In genomic region chr12:4794503-4794902, GRCh38 we compare ENCODE assay signal across 24 cellular contexts.
A peak's percentile ranks its signal among the peaks of the same experiment; 100 is the strongest.
DNase-seq lines count a peak whose midpoint lies in the region; ATAC-seq and TF ChIP-seq lines count a peak whose summit lies in the region.
"Had no signal": no experiment of that assay in that cellular context is flagged by ENCODE, and none has a peak within 500 bp of the region (broad histone marks: within the 10 kb centered on the region; RNA-seq: fewer than 3 reads in every experiment).

No MANE protein-coding gene starts in this region.

- H3K4me3 ChIP-seq in HEK293 (ENCODE audit: low read depth, low read length): no peak overlapping the region
- H3K4me3 ChIP-seq in naive thymus-derived CD4-positive, alpha-beta T cell (ENCODE audit: low read length): no peak overlapping the region
- H3K4me3 ChIP-seq: A549; BLaER1 treated with 17β-estradiol and CSF1 and Interleukin-3, amounts not matched to agents 10 nM and 100 nM; GM23248 had no signal

- H3K27me3 Mint-ChIP-seq in naive thymus-derived CD4-positive, alpha-beta T cell: peaks cover 0 to 53% (median 12%) of the 10 kb centered on the region in 5 donors
- peaks cover 14% of the 10 kb centered on the region for H3K27me3 Mint-ChIP-seq in HFFc6 (ENCODE audit: insufficient read depth)

- no peaks in the 10 kb centered on the region for H3K36me3 Mint-ChIP-seq in naive thymus-derived CD4-positive, alpha-beta T cell
- H3K36me3 Mint-ChIP-seq in HFFc6 (ENCODE audit: low read depth): no peaks in the 10 kb centered on the region
- H3K36me3 Mint-ChIP-seq: CD14-positive monocyte had no signal

- DNase-seq in CMK (ENCODE audit: low read depth) (peak; percentile 52), MV-4-11 (lab: John Stamatoyannopoulos, UW) (peak; percentile 34), HFFc6 (no peak), amygdala (lab: John Stamatoyannopoulos, UW) (no peak), head of caudate nucleus (no peak)
- no peak for DNase-seq in naive thymus-derived CD4-positive, alpha-beta T cell
- no peak for DNase-seq in activated CD4-positive, CD25-positive, alpha-beta regulatory T cell (lab: John Stamatoyannopoulos, UW)
- DNase-seq: 8988T; ACHN; AML-193; BE2C; Calu3; CD4-positive, alpha-beta T cell; CD8-positive, alpha-beta memory T cell; COR-L47; DMS53; DMS79 treated with DMSO at 0.1 percent for 48 hours; GM23248; H7; HCEC 1CT had no signal

- H3K4me1 ChIP-seq in HEK293 (ENCODE audit: control insufficient read depth, insufficient read depth, low read length): no peaks in the 10 kb centered on the region
- H3K4me1 ChIP-seq in naive thymus-derived CD4-positive, alpha-beta T cell (ENCODE audit: control insufficient read depth in 2 of 2, insufficient read depth in 2 of 2, low read length in 2 of 2): no peaks in the 10 kb centered on the region
- H3K4me1 ChIP-seq: A549, BE2C had no signal

- intact Hi-C loops in naive thymus-derived CD4-positive, alpha-beta T cell (cut with micrococcal nuclease): no loop called here
- intact Hi-C loops in head of caudate nucleus (cut with DNase I): no loop called here

- ATAC-seq in naive thymus-derived CD4-positive, alpha-beta T cell: peak; percentile 22
- ATAC-seq: A549 had no signal

- no peaks in the 10 kb centered on the region for H3K4me1 Mint-ChIP-seq in naive thymus-derived CD4-positive, alpha-beta T cell
- no peaks in the 10 kb centered on the region for H3K4me1 Mint-ChIP-seq in HFFc6 (ENCODE audit: low read depth)
- H3K4me1 Mint-ChIP-seq: CD14-positive monocyte; CD8-positive, alpha-beta memory T cell had no signal

- H3K4me3 Mint-ChIP-seq in naive thymus-derived CD4-positive, alpha-beta T cell: no peak overlapping the region
- H3K4me3 Mint-ChIP-seq in HFFc6: no peak overlapping the region
- H3K4me3 Mint-ChIP-seq: CD14-positive monocyte; CD4-positive, alpha-beta T cell; CD8-positive, alpha-beta memory T cell had no signal

- TF ChIP-seq CTCF in HEK293 (tag by site-specific recombination; IDR thresholded peaks at IDR 0.05) (no peak), HFFc6 (IDR thresholded peaks at IDR 0.05) (no peak)

- no peaks in the 10 kb centered on the region for H3K9me3 ChIP-seq in HEK293 (ENCODE audit: control insufficient read depth, insufficient read depth, low read depth, low read length)
- H3K9me3 ChIP-seq in naive thymus-derived CD4-positive, alpha-beta T cell (ENCODE audit: control insufficient read depth in 2 of 3, low read length in 3 of 3): no peaks in the 10 kb centered on the region
- H3K9me3 ChIP-seq: A549 had no signal

- POLR2A ChIA-PET in HEK293 (lab: Yijun Ruan, JAX): no interaction called here
- POLR2A ChIA-PET in naive thymus-derived CD4-positive, alpha-beta T cell (lab: Charles Lee): no interaction called here

- H3K27me3 ChIP-seq in naive thymus-derived CD4-positive, alpha-beta T cell (ENCODE audit: control insufficient read depth in 2 of 2, insufficient read depth in 2 of 2, low read length in 2 of 2): no peaks in the 10 kb centered on the region
- H3K27me3 ChIP-seq: BLaER1 treated with 17β-estradiol and CSF1 and Interleukin-3, amounts not matched to agents 10 nM and 100 nM had no signal

- no peak overlapping the region for H3K27ac ChIP-seq in HEK293 (ENCODE audit: extremely low read depth, low read depth, low read length)
- no peak overlapping the region for H3K27ac ChIP-seq in naive thymus-derived CD4-positive, alpha-beta T cell (ENCODE audit: low read depth, low read length)
- H3K27ac ChIP-seq: A549; BLaER1 treated with 17β-estradiol and CSF1 and Interleukin-3, amounts not matched to agents 10 nM and 100 nM; GM23248 had no signal

- CTCF ChIA-PET in HEK293 (lab: Yijun Ruan, JAX): interaction anchor here (0.6 kb wide), 1 partner anchor 30 kb away, joined by 3 read pairs; no protein-coding TSS in a partner anchor
- CTCF ChIA-PET in naive thymus-derived CD4-positive, alpha-beta T cell (lab: Charles Lee): no interaction called here

- peaks cover 0 to 8% (median 2%) of the 10 kb centered on the region in 11 donors for H3K9me3 Mint-ChIP-seq in naive thymus-derived CD4-positive, alpha-beta T cell
- no peaks in the 10 kb centered on the region for H3K9me3 Mint-ChIP-seq in HFFc6
- H3K9me3 Mint-ChIP-seq: CD4-positive, alpha-beta T cell had no signal

- no peaks in the 10 kb centered on the region for H3K36me3 ChIP-seq in HEK293 (ENCODE audit: control insufficient read depth in 2 of 2, insufficient read depth in 1 of 2, low read length in 2 of 2)
- no peaks in the 10 kb centered on the region for H3K36me3 ChIP-seq in naive thymus-derived CD4-positive, alpha-beta T cell (ENCODE audit: control insufficient read depth in 2 of 3, insufficient read depth in 3 of 3, low read length in 3 of 3)
- H3K36me3 ChIP-seq: BE2C; BLaER1 treated with 17β-estradiol and CSF1 and Interleukin-3, amounts not matched to agents 10 nM and 100 nM had no signal

- H3K27ac Mint-ChIP-seq in naive thymus-derived CD4-positive, alpha-beta T cell: peak overlapping the region in 1 of 9 donors; percentile 19
- H3K27ac Mint-ChIP-seq in HFFc6: no peak overlapping the region
- H3K27ac Mint-ChIP-seq: CD14-positive monocyte; CD4-positive, alpha-beta T cell; CD8-positive, alpha-beta memory T cell had no signal

TF ChIP-seq in HEK293, 187 proteins besides CTCF, POLR2A, EP300 and RAD21:
- peak; percentile 37; the same call in 1 of the 2 replicates for TF ChIP-seq ZSCAN4 (tag by site-specific recombination; IDR thresholded peaks at IDR 0.05)
- no peak for TF ChIP-seq ZNF121 (tag by site-specific recombination; IDR thresholded peaks at IDR 0.05)

Comparison
In these comparisons a context has a peak if more than half of its experiments do, and no peak if none do; other contexts are left out.
1. DNase-seq: peak in CMK (single experiment) and MV-4-11 (single experiment); none in naive thymus-derived CD4-positive, alpha-beta T cell (0 of 9), HFFc6 (single experiment), amygdala (0 of 56), activated CD4-positive, CD25-positive, alpha-beta regulatory T cell (0 of 4) and head of caudate nucleus (0 of 42).